1 cellular context compared by ENCODE assay signal in genomic region chr5:107663697-107664096, GRCh38.
TF ChIP-seq lines count a peak whose summit lies in the region.

No MANE protein-coding gene starts in this region.

TF ChIP-seq in endothelial cell of umbilical vein, 7 proteins besides CTCF, POLR2A, EP300 and RAD21:
- TF ChIP-seq MYC (IDR thresholded peaks at IDR 0.05; ENCODE audit: low read depth, low read length) (no peak), FOS (IDR thresholded peaks at IDR 0.05; ENCODE audit: borderline replicate concordance, insufficient read depth, low read length) (no peak), POLR2AphosphoS5 (IDR thresholded peaks at IDR 0.05; ENCODE audit: insufficient read depth, low read depth, low read length) (no peak), JUN (IDR thresholded peaks at IDR 0.05; ENCODE audit: borderline replicate concordance, insufficient read depth, insufficient read length, low read depth) (no peak), EZH2 (IDR thresholded peaks at IDR 0.05; ENCODE audit: borderline replicate concordance, low read depth, low read length, severe bottlenecking) (no peak), GATA2 (IDR thresholded peaks at IDR 0.05; ENCODE audit: insufficient read depth, insufficient read length, low read depth, low read length) (no peak)
- TF ChIP-seq, protein P1, sequence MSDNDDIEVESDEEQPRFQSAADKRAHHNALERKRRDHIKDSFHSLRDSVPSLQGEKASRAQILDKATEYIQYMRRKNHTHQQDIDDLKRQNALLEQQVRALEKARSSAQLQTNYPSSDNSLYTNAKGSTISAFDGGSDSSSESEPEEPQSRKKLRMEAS (IDR thresholded peaks at IDR 0.05; ENCODE audit: insufficient read depth, insufficient read length), result no peak
TF ChIP-seq in endothelial cell of umbilical vein: peak in this region for 0.
